In genomic region chr10:113126506-113127192, GRCh38 we compare ENCODE assay signal across 8 cellular contexts.
A peak's percentile ranks its signal among the peaks of the same experiment; 100 is the strongest.
DNase-seq lines count a peak whose midpoint lies in the region; TF ChIP-seq lines count a peak whose summit lies in the region.

No MANE protein-coding gene starts in this region.

- H3K9me3 ChIP-seq in MM.1S (replicated peaks; ENCODE audit: insufficient read depth, low read length), result no peaks in the 10 kb centered on the region

- peak; percentile 36 to 72 for DNase-seq in AML-193 (lab: John Stamatoyannopoulos, UW)
- peak; percentile 60 for DNase-seq in H4 (ENCODE audit: low spot score)
- peak; percentile 41 for DNase-seq in NOMO-1 treated with dmso at 0.1 percent for 144 hours (lab: John Stamatoyannopoulos, UW; ENCODE audit: unreplicated experiment)
- peak; percentile 12 for DNase-seq in activated gamma-delta T cell treated with Interleukin-2 at 50 U/mL for 16 hours
- DNase-seq in fibroblast of the conjunctiva (ENCODE audit: low read depth), result peak; percentile 62
- peak; percentile 78 for DNase-seq in nephron progenitor cell
- DNase-seq in substantia nigra (lab: John Stamatoyannopoulos, UW), result peak in 44 of 49 donors; percentile 11 to 80 (median 61)
- DNase-seq in MM.1S, result no peak

- H3K79me2 ChIP-seq in MM.1S (ENCODE audit: low read length), result no peaks in the 10 kb centered on the region

- H2AFZ ChIP-seq in MM.1S (ENCODE audit: low read length), result no peak overlapping the region

- H3F3A ChIP-seq in MM.1S (ENCODE audit: insufficient read depth, low read length), result no peaks in the 10 kb centered on the region

- H3K36me3 ChIP-seq in MM.1S (replicated peaks; ENCODE audit: insufficient read depth, low read length), result no peaks in the 10 kb centered on the region

- peaks cover 7% of the 10 kb centered on the region; the same call in 1 of the 2 replicates for H3K27me3 ChIP-seq in MM.1S (replicated peaks; ENCODE audit: insufficient read depth, low read length)

- H3K4me2 ChIP-seq in MM.1S (ENCODE audit: low read depth, low read length), result no peak overlapping the region

- no peak overlapping the region for H3K9ac ChIP-seq in MM.1S (ENCODE audit: low read length)

- H3K9me3 Mint-ChIP-seq in nephron progenitor cell, result no peaks in the 10 kb centered on the region

- peaks cover 69% of the 10 kb centered on the region for H3K4me1 Mint-ChIP-seq in nephron progenitor cell

- H3K36me3 Mint-ChIP-seq in nephron progenitor cell (ENCODE audit: low read depth), result no peaks in the 10 kb centered on the region

- H3K4me1 ChIP-seq in MM.1S (ENCODE audit: low read length), result no peaks in the 10 kb centered on the region

- peak overlapping the region; percentile 84 for H3K4me3 Mint-ChIP-seq in nephron progenitor cell

- H3K27ac ChIP-seq in substantia nigra (ENCODE audit: low read depth, low read length, poor library complexity, severe bottlenecking) (no peak overlapping the region), MM.1S (ENCODE audit: low read length) (no peak overlapping the region)

- H3K9me2 ChIP-seq in MM.1S (replicated peaks; ENCODE audit: insufficient read depth, low read length), result no peaks in the 10 kb centered on the region

- H3K27me3 Mint-ChIP-seq in nephron progenitor cell (ENCODE audit: low read depth, poor library complexity), result peaks cover 32% of the 10 kb centered on the region

- H3K27ac Mint-ChIP-seq in nephron progenitor cell, result no peak overlapping the region

- no peaks in the 10 kb centered on the region for H4K20me1 ChIP-seq in MM.1S (ENCODE audit: insufficient read depth, low read length)

- H3K4me3 ChIP-seq in MM.1S (ENCODE audit: low read length), result no peak overlapping the region

- TF ChIP-seq CTCF in nephron progenitor cell (IDR thresholded peaks at IDR 0.05) (peak; percentile 44), MM.1S (IDR thresholded peaks at IDR 0.05; ENCODE audit: low read length) (no peak)
